Comparison of ENCODE assay signal across 8 cellular contexts in the genomic region with DNA sequence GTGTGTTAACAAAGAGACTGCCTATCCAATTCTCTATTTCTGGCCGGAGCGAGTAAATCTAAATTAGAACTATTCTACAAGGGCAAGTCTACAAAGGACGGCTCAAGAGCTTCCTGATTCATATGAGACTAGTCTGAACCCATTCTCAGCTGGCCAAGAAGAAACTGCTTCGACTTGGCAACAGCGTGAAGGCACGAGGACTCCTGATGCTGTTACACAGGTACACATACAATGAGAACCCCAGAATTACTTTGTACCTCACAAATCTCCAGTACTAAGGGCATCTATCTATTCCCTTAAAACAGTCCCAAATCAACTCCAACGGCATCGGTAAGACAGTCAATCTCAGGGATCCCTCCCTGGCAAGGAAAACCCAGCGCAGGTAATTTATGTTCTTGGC. TPM values are rescaled to one million over a fixed set of nuclear protein-coding genes. Genes with fewer than 3 reads are reported as not detected.
DNase-seq lines count a peak whose midpoint lies in the region; ATAC-seq and TF ChIP-seq lines count a peak whose summit lies in the region.

No MANE protein-coding gene starts in this region.

- H3K27me3 ChIP-seq in right atrium auricular region: no peaks in the 10 kb centered on the region
- no peaks in the 10 kb centered on the region for H3K27me3 ChIP-seq in mammary epithelial cell (ENCODE audit: insufficient read depth, low read length)
- no peaks in the 10 kb centered on the region for H3K27me3 ChIP-seq in vagina

- H3K4me3 ChIP-seq in right atrium auricular region: peak overlapping the region; percentile 81 to 99
- H3K4me3 ChIP-seq in mammary epithelial cell (replicated peaks in 1 of 3; ENCODE audit: insufficient read depth in 1 of 3, low read depth in 2 of 3, low read length in 3 of 3): peak overlapping the region; percentile 76 to 97 (median 91)
- peak overlapping the region; percentile 96 to 99 for H3K4me3 ChIP-seq in vagina

- DNase-seq in right atrium auricular region (ENCODE audit: low spot score) (no peak), Right ventricle myocardium inferior (ENCODE audit: missing footprints) (no peak), mammary epithelial cell (peak; percentile 61), mesothelial cell of epicardium (ENCODE audit: low spot score in 2 of 2, unreplicated experiment in 2 of 2) (no peak), vagina (ENCODE audit: extremely low spot score in 2 of 2) (no peak), C1 segment of cervical spinal cord (lab: John Stamatoyannopoulos, UW) (no peak), NCI-H526 treated with DMSO at 0.1 percent for 48 hours (lab: John Stamatoyannopoulos, UW) (no peak), kidney glomerular epithelial cell (lab: John Stamatoyannopoulos, UW) (no peak)

- H3K9me3 Mint-ChIP-seq in mesothelial cell of epicardium: no peaks in the 10 kb centered on the region

- CTCF ChIA-PET in mammary epithelial cell (lab: Charles Lee; ENCODE audit: low non-redundant PET): no interaction called here

- peaks cover 65% of the 10 kb centered on the region for H3K79me2 ChIP-seq in mammary epithelial cell (ENCODE audit: insufficient read depth, low read length)

- 2% methylated on average over 9 of the region's 9 CpGs for WGBS in mammary epithelial cell (ENCODE audit: low coverage, missing lambda C conversion rate)

- H3K4me1 Mint-ChIP-seq in mesothelial cell of epicardium: peaks cover 19% of the 10 kb centered on the region

- no peaks in the 10 kb centered on the region for H3K27me3 Mint-ChIP-seq in mesothelial cell of epicardium (ENCODE audit: low read depth)

- peak overlapping the region; percentile 92 for H3K4me3 Mint-ChIP-seq in mesothelial cell of epicardium

- H3K27ac ChIP-seq in right atrium auricular region (peak overlapping the region; percentile 97 to 99), mammary epithelial cell (ENCODE audit: insufficient read depth, low read depth, low read length) (peak overlapping the region; percentile 81), vagina (peak overlapping the region; percentile 96)

- no peaks in the 10 kb centered on the region for H3K9me3 ChIP-seq in right atrium auricular region
- H3K9me3 ChIP-seq in mammary epithelial cell (replicated peaks; ENCODE audit: insufficient read depth, low read length): no peaks in the 10 kb centered on the region
- no peaks in the 10 kb centered on the region for H3K9me3 ChIP-seq in vagina

- no peak for ATAC-seq in Right ventricle myocardium inferior

- dilution Hi-C loops in mammary epithelial cell (cut with HindIII; ENCODE audit: low sequenced_read_pairs): no loop called here

- peak overlapping the region; percentile 75 for H3K4me2 ChIP-seq in mammary epithelial cell (ENCODE audit: insufficient read depth, low read depth, low read length)

- BruUV-seq in mammary epithelial cell (replicated peaks; lab: Mats Ljungman, UMichigan): TSS peak; percentile 30

- H3K27ac Mint-ChIP-seq in mesothelial cell of epicardium: peak overlapping the region; percentile 98

- H4K20me1 ChIP-seq in mammary epithelial cell (ENCODE audit: insufficient read depth, low read length): peaks cover 4% of the 10 kb centered on the region

- intact Hi-C loops in Right ventricle myocardium inferior (cut with DNase I): loop anchor here (2.0 to 5.0 kb wide), 2 partner anchors 42 to 60 kb away; no protein-coding TSS in a partner anchor
- intact Hi-C loops in mammary epithelial cell (cut with micrococcal nuclease): loop anchor here (10.0 kb wide), 1 partner anchor 190 kb away; a partner anchor contains a TSS
- intact Hi-C loops in vagina (cut with DNase I): loop anchor here (10.0 kb wide), 2 partner anchors 90 to 190 kb away; no protein-coding TSS in a partner anchor

- no peak for TF ChIP-seq POLR2A in vagina (IDR thresholded peaks at IDR 0.05)

- H3K9ac ChIP-seq in mammary epithelial cell (ENCODE audit: insufficient read depth, low read length): peak overlapping the region; percentile 86

- H2AFZ ChIP-seq in mammary epithelial cell (ENCODE audit: low read depth, low read length): peak overlapping the region; percentile 58

- no peak for TF ChIP-seq CTCF in right atrium auricular region (IDR thresholded peaks at IDR 0.05)
- no peak for TF ChIP-seq CTCF in mammary epithelial cell (conservative IDR thresholded peaks at IDR 0.05 in 1 of 2, IDR thresholded peaks at IDR 0.05 in 1 of 2; ENCODE audit: extremely low read depth in 1 of 2, insufficient read depth in 1 of 2, low read depth in 1 of 2, low read length in 2 of 2)
- TF ChIP-seq CTCF in mesothelial cell of epicardium (IDR thresholded peaks at IDR 0.05; ENCODE audit: unreplicated experiment): no peak
- TF ChIP-seq CTCF in vagina (IDR thresholded peaks at IDR 0.05): no peak

- in situ Hi-C loops in mammary epithelial cell (cut with MboI; ENCODE audit: low sequenced_read_pairs in 2 of 2): no loop called here

- H3K36me3 ChIP-seq in right atrium auricular region (no peaks in the 10 kb centered on the region), mammary epithelial cell (ENCODE audit: insufficient read depth, low read length) (peaks cover 4% of the 10 kb centered on the region), vagina (no peaks in the 10 kb centered on the region)

- H3K4me1 ChIP-seq in right atrium auricular region (peaks cover 0 to 53% of the 10 kb centered on the region in 2 donors), mammary epithelial cell (ENCODE audit: insufficient read depth, low read length) (peaks cover 7% of the 10 kb centered on the region), vagina (peaks cover 56% of the 10 kb centered on the region)

- no peaks in the 10 kb centered on the region for H3K36me3 Mint-ChIP-seq in mesothelial cell of epicardium

RNA-seq across cellular contexts. Expression of a gene that starts 1.5 kb away (rescaled TPM):
- total RNA-seq in right atrium auricular region (10 to 100 TPM; 36.0 to 49.8 TPM), Right ventricle myocardium inferior (43.9 TPM), mammary epithelial cell (100 to 1,000 TPM in 1 of 2 donors, 10 to 100 TPM in 1; 71.4 to 127 TPM), mesothelial cell of epicardium (38.2 to 41.9 TPM (median 41.3 TPM) in 3 replicates), vagina (57.5 TPM)
- 72.6 TPM for polyA plus RNA-seq in mammary epithelial cell
- 68.3 TPM for polyA minus RNA-seq in mammary epithelial cell

RNA-seq across cellular contexts. Expression of a gene that starts 37.9 kb away (rescaled TPM):
- total RNA-seq in right atrium auricular region (100 to 1,000 TPM in 1 of 2 donors, 10 to 100 TPM in 1; 83.6 to 161 TPM), Right ventricle myocardium inferior (196 TPM), mammary epithelial cell (100 to 1,000 TPM; 192 to 214 TPM), mesothelial cell of epicardium (144 to 149 TPM (median 147 TPM) in 3 replicates), vagina (118 TPM)
- polyA plus RNA-seq in mammary epithelial cell: 98.8 TPM
- polyA minus RNA-seq in mammary epithelial cell: 179 TPM

RNA-seq across cellular contexts. Expression of a gene that starts 54.5 kb away (rescaled TPM):
- total RNA-seq in right atrium auricular region: 100 to 1,000 TPM; 655 to 703 TPM
- 640 TPM for total RNA-seq in Right ventricle myocardium inferior
- 100 to 1,000 TPM; 528 to 689 TPM for total RNA-seq in mammary epithelial cell
- 1,045 TPM for polyA plus RNA-seq in mammary epithelial cell
- 400 TPM for polyA minus RNA-seq in mammary epithelial cell
- total RNA-seq in mesothelial cell of epicardium: 714 to 730 TPM (median 714 TPM) in 3 replicates
- 487 TPM for total RNA-seq in vagina
